In the genomic region with DNA sequence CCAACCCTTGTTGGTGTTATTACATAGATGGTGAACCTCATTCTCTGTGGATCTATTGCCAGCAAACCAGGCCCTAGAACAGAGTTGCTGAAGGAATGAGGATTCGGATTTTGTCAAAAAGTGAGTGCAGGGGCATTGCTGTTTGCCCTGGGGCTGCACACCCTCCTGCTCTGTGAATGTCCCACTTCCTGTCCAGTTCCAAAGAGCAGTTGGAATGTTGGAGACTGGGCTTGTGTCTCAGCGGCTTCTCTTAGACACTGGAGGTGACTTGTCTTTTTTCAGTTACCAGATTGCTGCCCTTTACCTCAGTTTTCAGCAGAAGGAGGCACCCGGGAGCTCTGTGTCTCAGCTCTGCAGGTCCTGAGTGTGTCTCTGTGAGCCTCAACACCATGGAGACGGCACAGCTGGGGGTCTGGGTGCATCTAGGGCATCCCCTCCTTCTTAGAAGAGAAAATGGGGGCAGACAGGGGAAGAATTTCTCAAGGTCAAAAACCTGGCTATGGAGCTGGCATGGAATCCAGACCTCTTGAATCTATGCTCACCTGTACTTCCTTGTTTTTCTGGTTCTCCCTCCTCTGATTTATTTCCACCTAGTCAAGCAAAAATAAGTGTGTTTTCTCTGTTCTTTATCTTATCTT, we compare ENCODE assay signal across 15 cellular contexts. TPM values are rescaled to one million over a fixed set of nuclear protein-coding genes. Genes with fewer than 3 reads are reported as not detected.
DNase-seq lines count a peak whose midpoint lies in the region; ATAC-seq, FAIRE-seq and TF ChIP-seq lines count a peak whose summit lies in the region.
"Had no signal": no experiment of that assay in that cellular context is flagged by ENCODE, and none has a peak within 500 bp of the region (broad histone marks: within the 10 kb centered on the region; RNA-seq: fewer than 3 reads in every experiment).

No MANE protein-coding gene starts in this region.

- ATAC-seq in DND-41 (ENCODE audit: insufficient read depth, low read depth) = no peak
- ATAC-seq in PC-3 = no peak
- ATAC-seq in pancreas = peak; percentile 65 to 74 (median 68)
- ATAC-seq: effector memory CD8-positive, alpha-beta T cell; heart right ventricle had no signal

- no peaks in the 10 kb centered on the region for H3K9me2 ChIP-seq in PC-3 (replicated peaks; ENCODE audit: low read length)

- H3K4me1 ChIP-seq in DND-41 (ENCODE audit: insufficient read depth, low read length) (no peaks in the 10 kb centered on the region), PC-3 (ENCODE audit: insufficient read depth, low read length) (peaks cover 58% of the 10 kb centered on the region), esophagus (ENCODE audit: control insufficient read depth in 2 of 2, insufficient read depth in 2 of 2, low read length in 1 of 2) (peaks cover 4 to 17% of the 10 kb centered on the region in 2 donors), pancreas (peaks cover 23 to 42% (median 36%) of the 10 kb centered on the region in 3 donors)

- H2AFZ ChIP-seq in DND-41 (ENCODE audit: low read depth, low read length) = no peak overlapping the region
- H2AFZ ChIP-seq in PC-3 (ENCODE audit: low read length) = no peak overlapping the region

- H3K36me3 ChIP-seq in DND-41 (ENCODE audit: insufficient read depth, low read length) (peaks cover 67% of the 10 kb centered on the region), PC-3 (ENCODE audit: low read depth, low read length) (peaks cover 19% of the 10 kb centered on the region; the same call in 1 of the 2 replicates), esophagus (ENCODE audit: control insufficient read depth in 2 of 2, insufficient read depth in 2 of 2, low read length in 1 of 2) (peaks cover 0 to 6% of the 10 kb centered on the region in 2 donors), pancreas (no peaks in the 10 kb centered on the region)

- no peak for TF ChIP-seq CTCF in DND-41 (IDR thresholded peaks at IDR 0.05; ENCODE audit: borderline replicate concordance, extremely low read depth, low read length, poor library complexity, severe bottlenecking)
- no peak for TF ChIP-seq CTCF in PC-3 (conservative IDR thresholded peaks at IDR 0.05; ENCODE audit: low read depth, low read length)
- no peak for TF ChIP-seq CTCF in pancreas (IDR thresholded peaks at IDR 0.05)

- no peak overlapping the region for H3K4me3 ChIP-seq in DND-41 (ENCODE audit: low read depth in 1 of 2, low read length in 2 of 2)
- H3K4me3 ChIP-seq in PC-3 (ENCODE audit: low read length) = no peak overlapping the region
- no peak overlapping the region for H3K4me3 ChIP-seq in esophagus (ENCODE audit: low read depth in 1 of 2, low read length in 2 of 2)
- H3K4me3 ChIP-seq in pancreas = no peak overlapping the region
- H3K4me3 ChIP-seq: heart right ventricle had no signal

- intact Hi-C loops in PC-3 (cut with micrococcal nuclease) = no loop called here
- intact Hi-C loops in pancreas (cut with DNase I) = no loop called here

- H3K79me2 ChIP-seq in DND-41 (ENCODE audit: insufficient read depth, low read length) (peaks cover 79% of the 10 kb centered on the region), PC-3 (ENCODE audit: low read length) (peaks cover 86% of the 10 kb centered on the region)

- DNase-seq in DND-41 = no peak
- peak; percentile 44 for DNase-seq in PC-3
- peak in 2 of 6 donors; percentile 22 to 57 for DNase-seq in pancreas
- DNase-seq in foreskin melanocyte = no peak
- no peak for DNase-seq in stimulated activated CD4-positive, alpha-beta T cell treated with anti-CD3 and anti-CD28 coated beads, Interleukin-2, amount 100 ng/mL, for 48 hours
- DNase-seq in dermis blood vessel endothelial cell = no peak
- DNase-seq in AG20443 (ENCODE audit: low spot score) = no peak
- DNase-seq: aorta; effector memory CD8-positive, alpha-beta T cell; HCEC 1CT; heart right ventricle; stimulated activated CD4-positive, alpha-beta T cell treated with anti-CD3 and anti-CD28 coated beads, Interleukin-4, amount 100 ng/mL, for 24 hours; WERI-Rb-1 had no signal

- H3K4me2 ChIP-seq in DND-41 (ENCODE audit: insufficient read depth, low read length) = no peak overlapping the region
- H3K4me2 ChIP-seq in PC-3 (ENCODE audit: low read length) = peak overlapping the region; percentile 25

- H3K9me3 ChIP-seq in DND-41 (ENCODE audit: insufficient read depth, low read length, severe bottlenecking) (no peaks in the 10 kb centered on the region), PC-3 (ENCODE audit: low read length) (no peaks in the 10 kb centered on the region), esophagus (ENCODE audit: control insufficient read depth in 2 of 2, insufficient read depth in 1 of 2, low read depth in 1 of 2, low read length in 1 of 2) (no peaks in the 10 kb centered on the region), pancreas (no peaks in the 10 kb centered on the region)
- H3K9me3 ChIP-seq: heart right ventricle had no signal

- POLR2A ChIA-PET in PC-3 (lab: Charles Lee; ENCODE audit: unreplicated experiment) = no interaction called here

- peaks cover 5% of the 10 kb centered on the region for H3F3A ChIP-seq in PC-3 (ENCODE audit: low read length, unreplicated experiment)

- H3K27me3 ChIP-seq in DND-41 (ENCODE audit: insufficient read depth, low read length, poor library complexity) = no peaks in the 10 kb centered on the region
- H3K27me3 ChIP-seq in PC-3 (ENCODE audit: low read length) = no peaks in the 10 kb centered on the region
- no peaks in the 10 kb centered on the region for H3K27me3 ChIP-seq in esophagus (ENCODE audit: control insufficient read depth in 1 of 2, insufficient read depth in 2 of 2, low read length in 2 of 2)
- no peaks in the 10 kb centered on the region for H3K27me3 ChIP-seq in pancreas
- H3K27me3 ChIP-seq: heart right ventricle had no signal

- H4K20me1 ChIP-seq in DND-41 (ENCODE audit: insufficient read depth, low read length) = peaks cover 36% of the 10 kb centered on the region
- H4K20me1 ChIP-seq in PC-3 (ENCODE audit: low read length) = no peaks in the 10 kb centered on the region

- WGBS in esophagus, 2 donors = 75 to 81% methylated on average over 4 of the region's 4 CpGs
- 30 to 42% methylated on average over 4 of the region's 4 CpGs for WGBS in pancreas, 2 donors

- BruUV-seq in PC-3 (replicated peaks; lab: Mats Ljungman, UMichigan) = no TSS peak

- CTCF ChIA-PET in PC-3 (lab: Charles Lee) = no interaction called here

- no peak overlapping the region for H3K9ac ChIP-seq in DND-41 (ENCODE audit: low read depth, low read length)
- H3K9ac ChIP-seq in PC-3 (ENCODE audit: low read length) = peak overlapping the region; percentile 2; the same call in 1 of the 2 replicates

- no peak for FAIRE-seq in pancreas (lab: Jason Lieb, UNC)
- FAIRE-seq: GM19239 had no signal

- H3K27ac ChIP-seq in DND-41 (ENCODE audit: low read length) (peak overlapping the region; percentile 43; the same call in 1 of the 2 replicates), PC-3 (ENCODE audit: low read length) (peak overlapping the region; percentile 63), esophagus (ENCODE audit: low read depth in 2 of 2, low read length in 1 of 2) (peak overlapping the region; percentile 17 to 54), pancreas (peak overlapping the region; percentile 30 to 85 (median 60))
- H3K27ac ChIP-seq: WERI-Rb-1 had no signal

RNA-seq across cellular contexts. Expression of a gene that starts 46.3 kb away (rescaled TPM):
- 37.1 and 42.7 TPM in 2 replicates for total RNA-seq in PC-3 (2014; rRNA removed)
- 1 to 10 TPM; 3.2 to 6.0 TPM for polyA plus RNA-seq in esophagus
- total RNA-seq in pancreas = 10 to 100 TPM; 13.9 to 27.9 (median 17.6) TPM
- polyA plus RNA-seq in pancreas = 10 to 100 TPM in 1 of 2 donors, 1 to 10 TPM in 1; 5.8 to 11.6 TPM
- total RNA-seq in dermis blood vessel endothelial cell = 18.7 and 28.0 TPM in 2 replicates

RNA-seq across cellular contexts. Expression of a gene that starts 48.4 kb away (rescaled TPM):
- total RNA-seq in PC-3 (2014; rRNA removed) = 30.1 and 46.7 TPM in 2 replicates
- polyA plus RNA-seq in esophagus = 10 to 100 TPM; 14.1 to 16.9 TPM
- total RNA-seq in pancreas = 10 to 100 TPM; 15.4 to 29.8 (median 18.4) TPM
- 10 to 100 TPM; 18.3 to 28.9 TPM for polyA plus RNA-seq in pancreas
- 48.5 and 51.0 TPM in 2 replicates for total RNA-seq in dermis blood vessel endothelial cell

Comparison
In these comparisons a context has a peak if more than half of its experiments do, and no peak if none do; other contexts are left out.
1. ATAC-seq: peak in pancreas (4 of 4); none in DND-41 (single experiment) and PC-3 (single experiment).
2. Peak in every context shown above with its lines, with median percentiles within 50 percentile points of each other: H3K27ac ChIP-seq.